15 cellular contexts compared by ENCODE assay signal in the genomic region with DNA sequence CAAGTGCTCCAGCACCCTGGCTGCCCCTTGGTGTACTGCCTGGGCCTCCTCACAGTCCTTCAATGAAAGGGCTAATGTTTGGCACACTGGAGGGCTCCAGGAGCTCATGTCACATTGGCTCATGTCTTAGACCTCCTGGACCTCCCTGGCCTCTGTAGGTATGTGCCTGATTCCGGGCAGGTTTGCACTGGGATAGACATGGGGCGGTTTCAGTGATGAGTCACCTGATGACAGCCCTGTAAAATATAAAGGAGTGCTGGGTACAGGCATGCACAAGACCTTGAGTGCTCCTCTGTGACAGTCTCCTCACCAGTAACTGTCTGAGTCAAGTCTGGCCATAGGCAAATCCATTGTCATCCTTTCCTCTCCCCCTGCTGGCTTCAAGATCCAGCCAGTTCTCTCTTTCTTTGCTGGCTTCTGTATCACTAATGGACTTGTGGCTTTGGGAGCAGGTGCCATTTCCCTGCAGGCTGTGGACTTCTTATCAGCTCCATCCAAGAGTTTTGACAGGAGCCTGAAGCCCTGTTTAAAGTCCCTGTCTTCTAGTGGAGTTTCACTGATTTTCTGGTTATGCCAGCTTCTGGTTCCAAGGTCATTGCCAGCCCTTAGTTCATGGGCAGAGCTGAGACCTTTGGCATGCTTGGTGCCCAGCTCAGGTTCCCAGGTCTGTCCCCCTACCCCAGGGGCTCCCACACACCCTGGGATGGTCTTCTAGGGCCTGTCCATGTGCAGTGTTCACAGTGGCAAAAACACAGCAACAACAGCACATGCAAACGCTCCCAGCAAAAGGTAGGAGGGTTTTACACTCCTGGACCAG. TPM values are rescaled to one million over a fixed set of nuclear protein-coding genes. Genes with fewer than 3 reads are reported as not detected.
DNase-seq lines count a peak whose midpoint lies in the region; ATAC-seq and TF ChIP-seq lines count a peak whose summit lies in the region.
"Had no signal": no experiment of that assay in that cellular context is flagged by ENCODE, and none has a peak within 500 bp of the region (broad histone marks: within the 10 kb centered on the region; RNA-seq: fewer than 3 reads in every experiment).

No MANE protein-coding gene starts in this region.

- no peaks in the 10 kb centered on the region for H3K36me3 ChIP-seq in thyroid gland

- intact Hi-C loops in thyroid gland (cut with DNase I) = no loop called here

- TF ChIP-seq POLR2A in thyroid gland (IDR thresholded peaks at IDR 0.05) = no peak

- H3K27me3 ChIP-seq in thyroid gland = no peaks in the 10 kb centered on the region

- peaks cover 65 to 66% of the 10 kb centered on the region in 2 donors for H3K4me1 ChIP-seq in thyroid gland

- TF ChIP-seq CTCF in VCaP (conservative IDR thresholded peaks at IDR 0.05) (no peak), thyroid gland (IDR thresholded peaks at IDR 0.05) (peak in 1 of 6 experiments; percentile 20)

- H3K27ac ChIP-seq in VCaP = peak overlapping the region; percentile 15; the same call in 1 of the 2 replicates
- H3K27ac ChIP-seq in thyroid gland = peak overlapping the region; percentile 42 to 92 (median 62)

- 91 to 93% methylated on average over 3 of the region's 3 CpGs for WGBS in thyroid gland, 2 donors

- no peak for ATAC-seq in GM21360 (IDR thresholded peaks at IDR 0.05; ENCODE audit: unreplicated experiment)
- ATAC-seq: activated naive CD8-positive, alpha-beta T cell treated with anti-CD3 and anti-CD28 coated beads, Interleukin-2, amount 50 U/mL, for 24 hours had no signal

- DNase-seq in HT-29 (ENCODE audit: low spot score) (peak; percentile 85), islet precursor cell (peak; percentile 96), thyroid gland (no peak), NCI-H2171 (lab: John Stamatoyannopoulos, UW) (no peak)
- DNase-seq in stimulated activated CD4-positive, alpha-beta T cell treated with anti-CD3 and anti-CD28 coated beads, Interleukin-1b, Interleukin-23, amount 100 ng/mL, for 48 hours = no peak
- DNase-seq: activated CD4-positive, alpha-beta memory T cell treated with anti-CD3 and anti-CD28 coated beads for 36 hours; activated naive CD8-positive, alpha-beta T cell treated with anti-CD3 and anti-CD28 coated beads, Interleukin-2, amount 50 U/mL, for 24 hours; effector CD8-positive, alpha-beta T cell; MV-4-11; NK-92 treated with Interleukin-12 subunit alpha and Interleukin-12 subunit beta, amount 100 ng/mL, for 24 hours; T-helper 1 cell had no signal

- no peak overlapping the region for H3K4me3 ChIP-seq in thyroid gland (replicated peaks in 1 of 3)
- H3K4me3 ChIP-seq: lung had no signal

- H3K9me3 ChIP-seq in thyroid gland = no peaks in the 10 kb centered on the region

RNA-seq across cellular contexts. Expression of a gene that starts 22.7 kb away (rescaled TPM):
- total RNA-seq in HT-29 (2014; rRNA removed; shearing (Covaris generic)) = 36.4 and 39.5 TPM in 2 replicates
- 10 to 100 TPM; 29.3 to 38.1 (median 37.7) TPM for total RNA-seq in thyroid gland
- total RNA-seq: activated CD4-positive, alpha-beta memory T cell treated with anti-CD3 and anti-CD28 coated beads for 36 hours; osteocyte had no signal

RNA-seq across cellular contexts. Expression of a gene that starts 53.3 kb away (rescaled TPM):
- 2.9 and 4.8 TPM in 2 replicates for total RNA-seq in HT-29 (2014; rRNA removed; shearing (Covaris generic))
- 10 to 100 TPM; 13.5 to 21.7 (median 16.9) TPM for total RNA-seq in thyroid gland

Comparison
In these comparisons a context has a peak if more than half of its experiments do, and no peak if none do; other contexts are left out.
1. DNase-seq: peak in HT-29 (single experiment) and islet precursor cell (single experiment); none in thyroid gland (0 of 2), NCI-H2171 (single experiment) and stimulated activated CD4-positive, alpha-beta T cell treated with anti-CD3 and anti-CD28 coated beads, Interleukin-1b, Interleukin-23, amount 100 ng/mL, for 48 hours (single experiment).